8 cellular contexts compared by ENCODE assay signal in genomic region chrX:75746891-75747639, GRCh38. TPM values are rescaled to one million over a fixed set of nuclear protein-coding genes. Genes with fewer than 3 reads are reported as not detected.
DNase-seq lines count a peak whose midpoint lies in the region; ATAC-seq and TF ChIP-seq lines count a peak whose summit lies in the region.

No MANE protein-coding gene starts in this region.

- 13 to 42% methylated on average over 4 to 30 of the region's 54 CpGs for WGBS in thyroid gland, 2 donors

- H3K27ac ChIP-seq in fibroblast of lung (ENCODE audit: insufficient read depth, low read length): no peak overlapping the region
- H3K27ac ChIP-seq in thyroid gland: no peak overlapping the region

- TF ChIP-seq POLR2A in thyroid gland (IDR thresholded peaks at IDR 0.05): no peak

- H3K9me3 ChIP-seq in fibroblast of lung (ENCODE audit: control insufficient read depth, insufficient read depth, low read depth, low read length): no peaks in the 10 kb centered on the region
- H3K9me3 ChIP-seq in thyroid gland: no peaks in the 10 kb centered on the region

- ATAC-seq in GM21825 (IDR thresholded peaks at IDR 0.05; ENCODE audit: unreplicated experiment): peak; percentile 69

- H3K27ac Mint-ChIP-seq in nephron progenitor cell: no peak overlapping the region

- peak; percentile 20 for DNase-seq in ELR (ENCODE audit: low read depth)
- peak; percentile 0 for DNase-seq in MV-4-11 (lab: John Stamatoyannopoulos, UW)
- DNase-seq in activated T-cell treated with anti-CD3 and anti-CD28 coated beads for 4 hours: peak; percentile 1
- peak; percentile 0 to 17 for DNase-seq in fibroblast of lung (ENCODE audit: low read depth in 2 of 2)
- DNase-seq in nephron progenitor cell: peak; percentile 53
- DNase-seq in thyroid gland: peak; percentile 34 to 48
- DNase-seq in GM19240 (ENCODE audit: insufficient read length, low spot score): no peak

- H3K36me3 ChIP-seq in fibroblast of lung (ENCODE audit: control insufficient read depth, insufficient read depth, low read length) (no peaks in the 10 kb centered on the region), thyroid gland (no peaks in the 10 kb centered on the region)

- no peaks in the 10 kb centered on the region for H3K4me1 Mint-ChIP-seq in nephron progenitor cell

- H3K4me1 ChIP-seq in fibroblast of lung (ENCODE audit: control insufficient read depth, extremely low read depth, insufficient read depth, low read length) (no peaks in the 10 kb centered on the region), thyroid gland (no peaks in the 10 kb centered on the region)

- no peak overlapping the region for H3K9ac ChIP-seq in fibroblast of lung (ENCODE audit: insufficient read depth, low read length)

- H3K36me3 Mint-ChIP-seq in nephron progenitor cell (ENCODE audit: low read depth): peaks cover 31% of the 10 kb centered on the region

- no peaks in the 10 kb centered on the region for H3K79me2 ChIP-seq in fibroblast of lung (ENCODE audit: control insufficient read depth, insufficient read depth, low read length)

- peak overlapping the region; percentile 31 to 71 (median 46) for H3K4me3 ChIP-seq in fibroblast of lung (replicated peaks in 1 of 4; ENCODE audit: control extremely low read depth in 1 of 4, insufficient read depth in 1 of 4, low read depth in 3 of 4, low read length in 4 of 4)
- H3K4me3 ChIP-seq in thyroid gland (replicated peaks in 1 of 3): peak overlapping the region in 2 of 3 donors; percentile 9 to 35

- no peaks in the 10 kb centered on the region for H3K27me3 Mint-ChIP-seq in nephron progenitor cell (ENCODE audit: low read depth, poor library complexity)

- H3K4me3 Mint-ChIP-seq in nephron progenitor cell: peak overlapping the region; percentile 81

- intact Hi-C loops in thyroid gland (cut with DNase I): no loop called here

- no peak for TF ChIP-seq CTCF in fibroblast of lung (conservative IDR thresholded peaks at IDR 0.05 in 1 of 2, IDR thresholded peaks at IDR 0.05 in 1 of 2; ENCODE audit: low read depth in 1 of 2, low read length in 2 of 2)
- no peak for TF ChIP-seq CTCF in nephron progenitor cell (IDR thresholded peaks at IDR 0.05)
- TF ChIP-seq CTCF in thyroid gland (IDR thresholded peaks at IDR 0.05): no peak

- peaks cover 90% of the 10 kb centered on the region for H3K9me3 Mint-ChIP-seq in nephron progenitor cell

- H3K4me2 ChIP-seq in fibroblast of lung (ENCODE audit: extremely low read depth, insufficient read depth, low read length): peak overlapping the region; percentile 68

- H2AFZ ChIP-seq in fibroblast of lung (ENCODE audit: low read length): peak overlapping the region; percentile 80

- no peaks in the 10 kb centered on the region for H4K20me1 ChIP-seq in fibroblast of lung (ENCODE audit: control insufficient read depth, extremely low read depth, insufficient read depth, low read length)

- H3K27me3 ChIP-seq in fibroblast of lung (ENCODE audit: control insufficient read depth, insufficient read depth, low read length) (no peaks in the 10 kb centered on the region), thyroid gland (no peaks in the 10 kb centered on the region)

RNA-seq across cellular contexts. Expression of gene MAGEE2, which starts 38.0 kb away (rescaled TPM):
- total RNA-seq in fibroblast of lung (not detected in 2 replicates), thyroid gland (1 to 10 TPM in 1 of 4 donors, not detected in 3; 1.1 TPM)
- not detected in 2 replicates for polyA plus RNA-seq in fibroblast of lung
- polyA plus RNA-seq in fibroblast of lung (2012): not detected in 2 replicates
- polyA minus RNA-seq in fibroblast of lung (ENCODE audit: low replicate concordance): not detected in 2 replicates
